Comparison of ENCODE assay signal across 1 cellular context in the genomic region with DNA sequence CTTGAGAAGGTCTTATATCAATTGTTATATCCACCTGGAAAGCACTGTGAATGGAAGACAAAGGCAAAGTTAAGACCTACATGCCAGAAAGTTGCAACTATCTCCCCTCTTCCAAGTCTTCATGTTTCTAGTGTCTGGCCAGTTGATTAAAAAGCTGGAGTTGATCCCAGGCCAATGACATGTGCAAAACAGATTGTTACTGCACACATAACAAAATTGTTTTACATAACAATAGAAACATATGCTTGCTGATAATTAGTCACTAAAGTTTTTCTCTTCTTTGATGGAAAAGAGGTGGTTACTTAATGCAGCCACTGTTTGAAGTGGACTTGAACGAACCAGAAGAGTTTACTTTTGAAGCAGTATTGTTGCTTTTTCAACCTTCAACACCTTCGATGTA.
TF ChIP-seq lines count a peak whose summit lies in the region.

No MANE protein-coding gene starts in this region.

TF ChIP-seq in HepG2, 621 proteins besides CTCF, POLR2A, EP300 and RAD21:
- TF ChIP-seq, protein P1, sequence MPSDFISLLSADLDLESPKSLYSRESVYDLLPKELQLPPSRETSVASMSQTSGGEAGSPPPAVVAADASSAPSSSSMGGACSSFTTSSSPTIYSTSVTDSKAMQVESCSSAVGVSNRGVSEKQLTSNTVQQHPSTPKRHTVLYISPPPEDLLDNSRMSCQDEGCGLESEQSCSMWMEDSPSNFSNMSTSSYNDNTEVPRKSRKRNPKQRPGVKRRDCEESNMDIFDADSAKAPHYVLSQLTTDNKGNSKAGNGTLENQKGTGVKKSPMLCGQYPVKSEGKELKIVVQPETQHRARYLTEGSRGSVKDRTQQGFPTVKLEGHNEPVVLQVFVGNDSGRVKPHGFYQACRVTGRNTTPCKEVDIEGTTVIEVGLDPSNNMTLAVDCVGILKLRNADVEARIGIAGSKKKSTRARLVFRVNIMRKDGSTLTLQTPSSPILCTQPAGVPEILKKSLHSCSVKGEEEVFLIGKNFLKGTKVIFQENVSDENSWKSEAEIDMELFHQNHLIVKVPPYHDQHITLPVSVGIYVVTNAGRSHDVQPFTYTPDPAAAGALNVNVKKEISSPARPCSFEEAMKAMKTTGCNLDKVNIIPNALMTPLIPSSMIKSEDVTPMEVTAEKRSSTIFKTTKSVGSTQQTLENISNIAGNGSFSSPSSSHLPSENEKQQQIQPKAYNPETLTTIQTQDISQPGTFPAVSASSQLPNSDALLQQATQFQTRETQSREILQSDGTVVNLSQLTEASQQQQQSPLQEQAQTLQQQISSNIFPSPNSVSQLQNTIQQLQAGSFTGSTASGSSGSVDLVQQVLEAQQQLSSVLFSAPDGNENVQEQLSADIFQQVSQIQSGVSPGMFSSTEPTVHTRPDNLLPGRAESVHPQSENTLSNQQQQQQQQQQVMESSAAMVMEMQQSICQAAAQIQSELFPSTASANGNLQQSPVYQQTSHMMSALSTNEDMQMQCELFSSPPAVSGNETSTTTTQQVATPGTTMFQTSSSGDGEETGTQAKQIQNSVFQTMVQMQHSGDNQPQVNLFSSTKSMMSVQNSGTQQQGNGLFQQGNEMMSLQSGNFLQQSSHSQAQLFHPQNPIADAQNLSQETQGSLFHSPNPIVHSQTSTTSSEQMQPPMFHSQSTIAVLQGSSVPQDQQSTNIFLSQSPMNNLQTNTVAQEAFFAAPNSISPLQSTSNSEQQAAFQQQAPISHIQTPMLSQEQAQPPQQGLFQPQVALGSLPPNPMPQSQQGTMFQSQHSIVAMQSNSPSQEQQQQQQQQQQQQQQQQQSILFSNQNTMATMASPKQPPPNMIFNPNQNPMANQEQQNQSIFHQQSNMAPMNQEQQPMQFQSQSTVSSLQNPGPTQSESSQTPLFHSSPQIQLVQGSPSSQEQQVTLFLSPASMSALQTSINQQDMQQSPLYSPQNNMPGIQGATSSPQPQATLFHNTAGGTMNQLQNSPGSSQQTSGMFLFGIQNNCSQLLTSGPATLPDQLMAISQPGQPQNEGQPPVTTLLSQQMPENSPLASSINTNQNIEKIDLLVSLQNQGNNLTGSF (CRISPR knock-in tag; IDR thresholded peaks at IDR 0.05): no peak
- TF ChIP-seq GABPB1 (CRISPR knock-in tag; IDR thresholded peaks at IDR 0.05): no peak
- TF ChIP-seq RNF2 (conservative IDR thresholded peaks at IDR 0.05; ENCODE audit: low read depth): no peak
- no peak for TF ChIP-seq RBM39 (IDR thresholded peaks at IDR 0.05; ENCODE audit: low read depth, low read length, poor library complexity, severe bottlenecking)
- TF ChIP-seq MXD4 (CRISPR knock-in tag; IDR thresholded peaks at IDR 0.05): no peak
- no peak for TF ChIP-seq POLR2AphosphoS5 (IDR thresholded peaks at IDR 0.05; ENCODE audit: low read depth, low read length)
- TF ChIP-seq, protein P2, sequence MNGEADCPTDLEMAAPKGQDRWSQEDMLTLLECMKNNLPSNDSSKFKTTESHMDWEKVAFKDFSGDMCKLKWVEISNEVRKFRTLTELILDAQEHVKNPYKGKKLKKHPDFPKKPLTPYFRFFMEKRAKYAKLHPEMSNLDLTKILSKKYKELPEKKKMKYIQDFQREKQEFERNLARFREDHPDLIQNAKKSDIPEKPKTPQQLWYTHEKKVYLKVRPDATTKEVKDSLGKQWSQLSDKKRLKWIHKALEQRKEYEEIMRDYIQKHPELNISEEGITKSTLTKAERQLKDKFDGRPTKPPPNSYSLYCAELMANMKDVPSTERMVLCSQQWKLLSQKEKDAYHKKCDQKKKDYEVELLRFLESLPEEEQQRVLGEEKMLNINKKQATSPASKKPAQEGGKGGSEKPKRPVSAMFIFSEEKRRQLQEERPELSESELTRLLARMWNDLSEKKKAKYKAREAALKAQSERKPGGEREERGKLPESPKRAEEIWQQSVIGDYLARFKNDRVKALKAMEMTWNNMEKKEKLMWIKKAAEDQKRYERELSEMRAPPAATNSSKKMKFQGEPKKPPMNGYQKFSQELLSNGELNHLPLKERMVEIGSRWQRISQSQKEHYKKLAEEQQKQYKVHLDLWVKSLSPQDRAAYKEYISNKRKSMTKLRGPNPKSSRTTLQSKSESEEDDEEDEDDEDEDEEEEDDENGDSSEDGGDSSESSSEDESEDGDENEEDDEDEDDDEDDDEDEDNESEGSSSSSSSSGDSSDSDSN (CRISPR knock-in tag; IDR thresholded peaks at IDR 0.05): no peak
- TF ChIP-seq SRF (IDR thresholded peaks at IDR 0.05; ENCODE audit: low read depth, low read length): no peak
- no peak for TF ChIP-seq ZNF460 (CRISPR knock-in tag; IDR thresholded peaks at IDR 0.05; ENCODE audit: borderline replicate concordance)
- TF ChIP-seq, protein P3, sequence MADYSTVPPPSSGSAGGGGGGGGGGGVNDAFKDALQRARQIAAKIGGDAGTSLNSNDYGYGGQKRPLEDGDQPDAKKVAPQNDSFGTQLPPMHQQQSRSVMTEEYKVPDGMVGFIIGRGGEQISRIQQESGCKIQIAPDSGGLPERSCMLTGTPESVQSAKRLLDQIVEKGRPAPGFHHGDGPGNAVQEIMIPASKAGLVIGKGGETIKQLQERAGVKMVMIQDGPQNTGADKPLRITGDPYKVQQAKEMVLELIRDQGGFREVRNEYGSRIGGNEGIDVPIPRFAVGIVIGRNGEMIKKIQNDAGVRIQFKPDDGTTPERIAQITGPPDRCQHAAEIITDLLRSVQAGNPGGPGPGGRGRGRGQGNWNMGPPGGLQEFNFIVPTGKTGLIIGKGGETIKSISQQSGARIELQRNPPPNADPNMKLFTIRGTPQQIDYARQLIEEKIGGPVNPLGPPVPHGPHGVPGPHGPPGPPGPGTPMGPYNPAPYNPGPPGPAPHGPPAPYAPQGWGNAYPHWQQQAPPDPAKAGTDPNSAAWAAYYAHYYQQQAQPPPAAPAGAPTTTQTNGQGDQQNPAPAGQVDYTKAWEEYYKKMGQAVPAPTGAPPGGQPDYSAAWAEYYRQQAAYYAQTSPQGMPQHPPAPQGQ (CRISPR knock-in tag; IDR thresholded peaks at IDR 0.05; ENCODE audit: borderline replicate concordance): no peak
- TF ChIP-seq, protein P4, sequence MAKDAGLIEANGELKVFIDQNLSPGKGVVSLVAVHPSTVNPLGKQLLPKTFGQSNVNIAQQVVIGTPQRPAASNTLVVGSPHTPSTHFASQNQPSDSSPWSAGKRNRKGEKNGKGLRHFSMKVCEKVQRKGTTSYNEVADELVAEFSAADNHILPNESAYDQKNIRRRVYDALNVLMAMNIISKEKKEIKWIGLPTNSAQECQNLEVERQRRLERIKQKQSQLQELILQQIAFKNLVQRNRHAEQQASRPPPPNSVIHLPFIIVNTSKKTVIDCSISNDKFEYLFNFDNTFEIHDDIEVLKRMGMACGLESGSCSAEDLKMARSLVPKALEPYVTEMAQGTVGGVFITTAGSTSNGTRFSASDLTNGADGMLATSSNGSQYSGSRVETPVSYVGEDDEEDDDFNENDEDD (CRISPR knock-in tag; IDR thresholded peaks at IDR 0.05; ENCODE audit: borderline replicate concordance): no peak
- TF ChIP-seq, protein P5, sequence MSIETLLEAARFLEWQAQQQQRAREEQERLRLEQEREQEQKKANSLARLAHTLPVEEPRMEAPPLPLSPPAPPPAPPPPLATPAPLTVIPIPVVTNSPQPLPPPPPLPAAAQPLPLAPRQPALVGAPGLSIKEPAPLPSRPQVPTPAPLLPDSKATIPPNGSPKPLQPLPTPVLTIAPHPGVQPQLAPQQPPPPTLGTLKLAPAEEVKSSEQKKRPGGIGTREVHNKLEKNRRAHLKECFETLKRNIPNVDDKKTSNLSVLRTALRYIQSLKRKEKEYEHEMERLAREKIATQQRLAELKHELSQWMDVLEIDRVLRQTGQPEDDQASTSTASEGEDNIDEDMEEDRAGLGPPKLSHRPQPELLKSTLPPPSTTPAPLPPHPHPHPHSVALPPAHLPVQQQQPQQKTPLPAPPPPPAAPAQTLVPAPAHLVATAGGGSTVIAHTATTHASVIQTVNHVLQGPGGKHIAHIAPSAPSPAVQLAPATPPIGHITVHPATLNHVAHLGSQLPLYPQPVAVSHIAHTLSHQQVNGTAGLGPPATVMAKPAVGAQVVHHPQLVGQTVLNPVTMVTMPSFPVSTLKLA (IDR thresholded peaks at IDR 0.05): no peak
- TF ChIP-seq GATAD2A (CRISPR knock-in tag; IDR thresholded peaks at IDR 0.05): no peak
- no peak for TF ChIP-seq NFYC (CRISPR knock-in tag; IDR thresholded peaks at IDR 0.05)
- TF ChIP-seq HHEX (CRISPR knock-in tag; IDR thresholded peaks at IDR 0.05): no peak
- no peak for TF ChIP-seq ARID2 (CRISPR knock-in tag; IDR thresholded peaks at IDR 0.05; ENCODE audit: borderline replicate concordance)
- TF ChIP-seq FIP1L1 (IDR thresholded peaks at IDR 0.05; ENCODE audit: borderline replicate concordance, insufficient read depth, low read depth, low read length): no peak
